22 cellular contexts compared by ENCODE assay signal in the genomic region with DNA sequence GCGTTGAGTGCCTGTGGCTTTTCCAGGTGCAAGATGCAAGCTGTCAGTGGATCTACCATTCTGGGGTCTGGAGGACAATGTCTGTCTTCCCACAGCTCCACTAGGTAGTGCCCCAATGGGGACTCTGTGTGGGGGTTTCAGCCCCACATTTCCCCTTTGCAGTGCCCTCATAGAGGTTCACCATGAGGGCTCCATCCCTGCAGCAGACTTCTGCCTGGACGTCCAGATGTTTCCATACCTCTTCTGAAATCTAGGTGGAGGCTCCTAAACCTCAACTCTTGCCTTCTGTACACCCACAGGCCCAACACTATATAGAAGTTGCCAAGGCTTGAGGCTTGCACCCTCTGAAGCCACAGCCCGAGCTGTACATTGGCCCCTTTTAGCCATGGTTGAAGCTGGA. TPM values are rescaled to one million over a fixed set of nuclear protein-coding genes. Genes with fewer than 3 reads are reported as not detected.
DNase-seq lines count a peak whose midpoint lies in the region; ATAC-seq, FAIRE-seq and TF ChIP-seq lines count a peak whose summit lies in the region.
"Had no signal": no experiment of that assay in that cellular context is flagged by ENCODE, and none has a peak within 500 bp of the region (broad histone marks: within the 10 kb centered on the region; RNA-seq: fewer than 3 reads in every experiment).

No MANE protein-coding gene starts in this region.

- intact Hi-C loops in natural killer cell (cut with micrococcal nuclease) = no loop called here

- peaks cover 33% of the 10 kb centered on the region for H3K9me3 Mint-ChIP-seq in activated naive CD8-positive, alpha-beta T cell treated with anti-CD3 and anti-CD28 coated beads for 36 hours
- H3K9me3 Mint-ChIP-seq in natural killer cell = peaks cover 2 to 7% of the 10 kb centered on the region in 2 donors

- no peaks in the 10 kb centered on the region for H3K27me3 Mint-ChIP-seq in activated naive CD8-positive, alpha-beta T cell treated with anti-CD3 and anti-CD28 coated beads for 36 hours
- no peaks in the 10 kb centered on the region for H3K27me3 Mint-ChIP-seq in natural killer cell (ENCODE audit: low read depth in 2 of 2)
- H3K27me3 Mint-ChIP-seq: B cell had no signal

- POLR2A ChIA-PET in GM10248 (lab: Yijun Ruan, JAX) = no interaction called here

- peak; percentile 4 for FAIRE-seq in HTR-8/SVneo (lab: Jason Lieb, UNC)
- FAIRE-seq: G401.6, GM12892, H1 had no signal

- no peak for TF ChIP-seq CTCF in natural killer cell (IDR thresholded peaks at IDR 0.05)
- TF ChIP-seq CTCF in GM10248 (IDR thresholded peaks at IDR 0.05; ENCODE audit: control extremely low read depth, extremely low read depth, low read depth, missing control alignments) = no peak

- peak overlapping the region; percentile 89 for H3K27ac Mint-ChIP-seq in activated naive CD8-positive, alpha-beta T cell treated with anti-CD3 and anti-CD28 coated beads for 36 hours
- H3K27ac Mint-ChIP-seq in natural killer cell = no peak overlapping the region
- H3K27ac Mint-ChIP-seq: B cell had no signal

- DNase-seq in DMS53 (lab: John Stamatoyannopoulos, UW) (peak; percentile 3), DMS53 treated with DMSO at 0.1 percent for 48 hours (lab: John Stamatoyannopoulos, UW; ENCODE audit: unreplicated experiment) (no peak), HTR-8/SVneo (ENCODE audit: insufficient read length, low spot score) (no peak), natural killer cell (no peak), GM10248 (ENCODE audit: extremely low spot score) (no peak)
- DNase-seq in activated naive CD8-positive, alpha-beta T cell treated with anti-CD3 and anti-CD28 coated beads for 36 hours = no peak
- no peak for DNase-seq in stimulated activated CD4-positive, alpha-beta T cell treated with anti-CD3 and anti-CD28 coated beads, Interleukin-4, amount 100 ng/mL, for 24 hours
- DNase-seq: DMS79 treated with DMSO at 0.1 percent for 48 hours, Karpas-422, MG63, NCI-H1092, NCI-H1694, NCI-H2107, NCI-H2227 treated with DMSO at 0.1 percent for 48 hours, NCI-H524 had no signal

- ATAC-seq in natural killer cell (no peak), HG03439 (IDR thresholded peaks at IDR 0.05; ENCODE audit: unreplicated experiment) (no peak)
- ATAC-seq: CD8-positive, alpha-beta T cell; Panc1 had no signal

- H3K4me1 Mint-ChIP-seq in activated naive CD8-positive, alpha-beta T cell treated with anti-CD3 and anti-CD28 coated beads for 36 hours = peaks cover 77% of the 10 kb centered on the region
- H3K4me1 Mint-ChIP-seq in natural killer cell = peaks cover 27 to 48% of the 10 kb centered on the region in 2 donors

- H3K4me3 Mint-ChIP-seq in activated naive CD8-positive, alpha-beta T cell treated with anti-CD3 and anti-CD28 coated beads for 36 hours = no peak overlapping the region
- peak overlapping the region; percentile 22 for H3K4me3 Mint-ChIP-seq in natural killer cell
- H3K4me3 Mint-ChIP-seq: B cell had no signal

- CTCF ChIA-PET in GM10248 (lab: Yijun Ruan, JAX) = no interaction called here

- H3K36me3 Mint-ChIP-seq in activated naive CD8-positive, alpha-beta T cell treated with anti-CD3 and anti-CD28 coated beads for 36 hours = peaks cover 87% of the 10 kb centered on the region
- peaks cover 18% of the 10 kb centered on the region for H3K36me3 Mint-ChIP-seq in natural killer cell

RNA-seq across cellular contexts. Expression of gene PRKCH, which starts 52.9 kb away (rescaled TPM):
- total RNA-seq in activated naive CD8-positive, alpha-beta T cell treated with anti-CD3 and anti-CD28 coated beads for 36 hours = 100 to 1,000 TPM; 176 to 177 TPM
- total RNA-seq in natural killer cell = 100 to 1,000 TPM; 610 to 756 (median 618) TPM
